In genomic region chr20:3199206-3199605, GRCh38 we compare ENCODE assay signal across 25 cellular contexts.
"Had no signal": no experiment of that assay in that cellular context is flagged by ENCODE, and none has a peak within 500 bp of the region (broad histone marks: within the 10 kb centered on the region; RNA-seq: fewer than 3 reads in every experiment).

No MANE protein-coding gene starts in this region.

- H3K27me3 Mint-ChIP-seq: activated CD8-positive, alpha-beta memory T cell treated with anti-CD3 and anti-CD28 coated beads, Interleukin-2, amount 10 ng/mL, durations not matched to agents 7 days and 5 days; activated CD8-positive, alpha-beta T cell treated with anti-CD3 and anti-CD28 coated beads for 36 hours had no signal

- H3K4me3 Mint-ChIP-seq: activated CD8-positive, alpha-beta memory T cell treated with anti-CD3 and anti-CD28 coated beads, Interleukin-2, amount 10 ng/mL, durations not matched to agents 7 days and 5 days; activated CD8-positive, alpha-beta T cell treated with anti-CD3 and anti-CD28 coated beads for 36 hours; immature natural killer cell; natural killer cell; WTC11 had no signal

- H3K36me3 Mint-ChIP-seq: natural killer cell had no signal

- ATAC-seq: activated CD8-positive, alpha-beta memory T cell treated with anti-CD3 and anti-CD28 coated beads, Interleukin-2, amount 10 ng/mL, durations not matched to agents 7 days and 5 days; activated CD8-positive, alpha-beta T cell treated with anti-CD3 and anti-CD28 coated beads for 36 hours; esophagus mucosa; natural killer cell; pancreas; psoas muscle; right cardiac atrium; WTC11 had no signal

- DNase-seq: activated CD4-positive, alpha-beta T cell treated with anti-CD3 and anti-CD28 coated beads for 4 hours; activated CD8-positive, alpha-beta memory T cell treated with anti-CD3 and anti-CD28 coated beads, Interleukin-2, amount 10 ng/mL, durations not matched to agents 7 days and 5 days; activated CD8-positive, alpha-beta T cell treated with anti-CD3 and anti-CD28 coated beads for 36 hours; activated naive CD4-positive, alpha-beta T cell treated with Interleukin-2 at 50 U/mL for 16 hours; activated T-cell treated with anti-CD3 and anti-CD28 coated beads, Interleukin-2, amount 50 U/mL, for 1 hour; brain microvascular endothelial cell; central memory CD4-positive, alpha-beta T cell; dermis blood vessel endothelial cell; effector CD8-positive, alpha-beta T cell; foreskin melanocyte; immature natural killer cell; kidney glomerular epithelial cell; left ventricle myocardium inferior; natural killer cell; stimulated activated CD4-positive, alpha-beta T cell treated with anti-CD3 and anti-CD28 coated beads, Interleukin-12 subunit alpha, Interleukin-12 subunit beta, amount 100 ng/mL, for 4 hours; stimulated activated CD4-positive, alpha-beta T cell treated with anti-CD3 and anti-CD28 coated beads, Interleukin-4, amount 100 ng/mL, for 4 hours; T-helper 1 cell; T-helper 9 cell; transverse colon; uterus had no signal

- H3K9me3 Mint-ChIP-seq: activated CD8-positive, alpha-beta T cell treated with anti-CD3 and anti-CD28 coated beads for 36 hours; immature natural killer cell; natural killer cell; WTC11 had no signal

- H3K27ac Mint-ChIP-seq: activated CD8-positive, alpha-beta memory T cell treated with anti-CD3 and anti-CD28 coated beads, Interleukin-2, amount 10 ng/mL, durations not matched to agents 7 days and 5 days; activated CD8-positive, alpha-beta T cell treated with anti-CD3 and anti-CD28 coated beads for 36 hours; WTC11 had no signal
